Comparison of ENCODE assay signal across 26 cellular contexts in the genomic region with DNA sequence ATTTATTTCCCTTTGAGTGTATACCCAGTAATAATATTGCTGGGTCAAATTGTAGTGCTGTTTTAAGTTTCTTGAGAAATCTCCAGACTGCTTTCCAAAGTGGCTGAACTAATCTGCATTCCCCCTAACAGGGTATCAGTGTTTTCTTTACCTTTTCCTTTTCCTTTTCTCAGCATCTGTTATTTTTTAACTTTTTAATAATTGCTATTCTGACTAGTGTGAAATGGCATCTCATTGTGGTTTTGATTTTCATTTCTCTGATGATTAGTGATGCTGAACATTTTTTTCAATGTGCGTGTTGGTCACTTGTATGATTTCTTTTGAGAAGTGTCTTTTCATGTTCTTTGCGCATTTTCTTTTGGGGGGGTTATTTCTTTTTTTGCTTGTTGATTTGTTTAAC.
"Had no signal": no experiment of that assay in that cellular context is flagged by ENCODE, and none has a peak within 500 bp of the region (broad histone marks: within the 10 kb centered on the region; RNA-seq: fewer than 3 reads in every experiment).

No MANE protein-coding gene starts in this region.

- H3K4me1 ChIP-seq: colonic mucosa, esophagus squamous epithelium, gastrocnemius medialis, heart left ventricle, left lung, lower lobe of right lung had no signal

- H2AFZ ChIP-seq: hepatocyte had no signal

- H3K36me3 ChIP-seq: colonic mucosa, esophagus squamous epithelium, gastrocnemius medialis, heart left ventricle, left lung, lower lobe of right lung had no signal

- ATAC-seq: effector memory CD8-positive, alpha-beta T cell; esophagus mucosa; gastrocnemius medialis; heart left ventricle; left cardiac atrium; left lung; left ventricle myocardium superior; lower lobe of right lung; naive thymus-derived CD4-positive, alpha-beta T cell had no signal

- H3K4me3 ChIP-seq: colonic mucosa, esophagus squamous epithelium, gastrocnemius medialis, heart left ventricle, hepatocyte, left lung, lower lobe of right lung had no signal

- H3K9me3 ChIP-seq: colonic mucosa, esophagus squamous epithelium, gastrocnemius medialis, lower lobe of right lung had no signal

- H3K27ac ChIP-seq: colonic mucosa, epithelial cell of prostate, esophagus squamous epithelium, gastrocnemius medialis, heart left ventricle, hepatocyte, left lung, lower lobe of right lung had no signal

- H3K27me3 ChIP-seq: colonic mucosa, esophagus squamous epithelium, gastrocnemius medialis, heart left ventricle, hepatocyte, left lung had no signal

- H3K4me2 ChIP-seq: hepatocyte had no signal

- DNase-seq: colonic mucosa; cortex of kidney; effector CD8-positive, alpha-beta T cell; effector memory CD8-positive, alpha-beta T cell; endodermal cell; erythroblast; esophagus squamous epithelium; foreskin fibroblast; foreskin melanocyte; gastrocnemius medialis; heart left ventricle; hypothalamus; immature natural killer cell; islet precursor cell; kidney; kidney glomerular epithelial cell; left cardiac atrium; left lung; left ventricle myocardium superior; lower lobe of right lung; mesendoderm; midbrain; naive thymus-derived CD4-positive, alpha-beta T cell had no signal
